In genomic region chr1:109828756-109829505, GRCh38 we compare ENCODE assay signal across 32 cellular contexts.
A peak's percentile ranks its signal among the peaks of the same experiment; 100 is the strongest.
DNase-seq lines count a peak whose midpoint lies in the region; ATAC-seq and TF ChIP-seq lines count a peak whose summit lies in the region.
"Had no signal": no experiment of that assay in that cellular context is flagged by ENCODE, and none has a peak within 500 bp of the region (broad histone marks: within the 10 kb centered on the region; RNA-seq: fewer than 3 reads in every experiment).

No MANE protein-coding gene starts in this region.

- in situ Hi-C loops in Panc1 (cut with HindIII; ENCODE audit: low pct_unique_long_range_greater_than_20kb, low sequenced_read_pairs) = no loop called here

- no peaks in the 10 kb centered on the region for H3K9me2 ChIP-seq in MM.1S (replicated peaks; ENCODE audit: insufficient read depth, low read length)

- H3K9ac ChIP-seq in MM.1S (ENCODE audit: low read length) = no peak overlapping the region

- no peak overlapping the region for H3K4me3 Mint-ChIP-seq in activated T-cell treated with anti-CD3 and anti-CD28 coated beads, Interleukin-2, amount 50 U/mL, for 24 hours
- H3K4me3 Mint-ChIP-seq in chondrocyte (ENCODE audit: unreplicated experiment) = no peak overlapping the region
- H3K4me3 Mint-ChIP-seq: activated CD4-positive, alpha-beta T cell treated with anti-CD3 and anti-CD28 coated beads, Interleukin-2, amount 10 ng/mL, durations not matched to agents 24 days and 14 days; activated T-cell treated with anti-CD3 and anti-CD28 coated beads, Interleukin-2, amount 50 U/mL, for 4 hours; CD4-positive, CD25-positive, alpha-beta regulatory T cell; central memory CD8-positive, alpha-beta T cell; dendritic cell treated with granulocyte-macrophage colony-stimulating factor and Interleukin-4, amounts not matched to agents 40 ng/mL and 50 ng/mL, for 4 days; natural killer cell treated with Interleukin-12 subunit alpha and Interleukin-12 subunit beta and Interleukin-15 and Interleukin-18, amount 100 ng/mL, for 72 hours; stimulated activated naive B cell treated with anti-CD40 and anti-IgM and Interleukin-4, amounts not matched to agents 10 μg/mL and 1 μg/mL and 100 μg/mL, for 72 hours; WTC11 had no signal

- BruUV-seq in Panc1 (replicated peaks; lab: Mats Ljungman, UMichigan) = no TSS peak

- no peaks in the 10 kb centered on the region for H3K27me3 ChIP-seq in right atrium auricular region
- H3K27me3 ChIP-seq in right cardiac atrium (ENCODE audit: control insufficient read depth, insufficient read depth) = no peaks in the 10 kb centered on the region
- no peaks in the 10 kb centered on the region for H3K27me3 ChIP-seq in Panc1 (ENCODE audit: control insufficient read depth, insufficient read depth, low read length)
- no peaks in the 10 kb centered on the region for H3K27me3 ChIP-seq in foreskin keratinocyte
- H3K27me3 ChIP-seq in MM.1S (replicated peaks; ENCODE audit: insufficient read depth, low read length) = no peaks in the 10 kb centered on the region
- H3K27me3 ChIP-seq: gastroesophageal sphincter, suprapubic skin, upper lobe of right lung had no signal

- H3K4me1 ChIP-seq in right atrium auricular region = peaks cover 0 to 28% of the 10 kb centered on the region in 2 donors
- H3K4me1 ChIP-seq in right cardiac atrium (ENCODE audit: control insufficient read depth, insufficient read depth, low read length) = peaks cover 11% of the 10 kb centered on the region
- peaks cover 32% of the 10 kb centered on the region for H3K4me1 ChIP-seq in Panc1 (ENCODE audit: control insufficient read depth, insufficient read depth, low read length)
- H3K4me1 ChIP-seq in foreskin keratinocyte = no peaks in the 10 kb centered on the region
- no peaks in the 10 kb centered on the region for H3K4me1 ChIP-seq in MM.1S (ENCODE audit: low read length)

- H3K4me1 Mint-ChIP-seq in activated T-cell treated with anti-CD3 and anti-CD28 coated beads, Interleukin-2, amount 50 U/mL, for 24 hours (ENCODE audit: low read depth) = peaks cover 14% of the 10 kb centered on the region
- H3K4me1 Mint-ChIP-seq in chondrocyte (ENCODE audit: low read depth) = peaks cover 22% of the 10 kb centered on the region

- no peak overlapping the region for H3K4me2 ChIP-seq in MM.1S (ENCODE audit: low read depth, low read length)

- no peak for ATAC-seq in right cardiac atrium
- no peak for ATAC-seq in Panc1
- ATAC-seq in foreskin keratinocyte = peak; percentile 58
- ATAC-seq: activated T-cell treated with anti-CD3 and anti-CD28 coated beads, Interleukin-2, amount 50 U/mL, for 4 hours; gastroesophageal sphincter; lower lobe of right lung; mucosa of descending colon; natural killer cell treated with Interleukin-12 subunit alpha and Interleukin-12 subunit beta and Interleukin-15 and Interleukin-18, amount 100 ng/mL, for 72 hours; psoas muscle; upper lobe of right lung; WTC11 had no signal

- no peaks in the 10 kb centered on the region for H4K20me1 ChIP-seq in MM.1S (ENCODE audit: insufficient read depth, low read length)

- no peak overlapping the region for H2AFZ ChIP-seq in MM.1S (ENCODE audit: low read length)

- H3K79me2 ChIP-seq in MM.1S (ENCODE audit: low read length) = no peaks in the 10 kb centered on the region

- TF ChIP-seq CTCF in right atrium auricular region (IDR thresholded peaks at IDR 0.05) (no peak), Panc1 (IDR thresholded peaks at IDR 0.05) (no peak), foreskin keratinocyte (conservative IDR thresholded peaks at IDR 0.05) (no peak), MM.1S (IDR thresholded peaks at IDR 0.05; ENCODE audit: low read length) (no peak), chondrocyte (IDR thresholded peaks at IDR 0.05) (no peak)

- H3K9me3 ChIP-seq in right atrium auricular region = no peaks in the 10 kb centered on the region
- H3K9me3 ChIP-seq in right cardiac atrium (ENCODE audit: control insufficient read depth, low read length) = no peaks in the 10 kb centered on the region
- no peaks in the 10 kb centered on the region for H3K9me3 ChIP-seq in Panc1 (ENCODE audit: control insufficient read depth, insufficient read depth, low read depth, low read length)
- H3K9me3 ChIP-seq in MM.1S (replicated peaks; ENCODE audit: insufficient read depth, low read length) = no peaks in the 10 kb centered on the region
- H3K9me3 ChIP-seq: gastroesophageal sphincter, lower lobe of right lung, mucosa of descending colon, psoas muscle, suprapubic skin, upper lobe of right lung had no signal

- CTCF ChIA-PET in Panc1 (lab: Charles Lee) = no interaction called here

- H3K27me3 Mint-ChIP-seq in activated T-cell treated with anti-CD3 and anti-CD28 coated beads, Interleukin-2, amount 50 U/mL, for 24 hours = no peaks in the 10 kb centered on the region
- H3K27me3 Mint-ChIP-seq in chondrocyte (ENCODE audit: low read depth) = no peaks in the 10 kb centered on the region
- H3K27me3 Mint-ChIP-seq: activated CD4-positive, alpha-beta T cell treated with anti-CD3 and anti-CD28 coated beads, Interleukin-2, amount 10 ng/mL, durations not matched to agents 24 days and 14 days; CD4-positive, CD25-positive, alpha-beta regulatory T cell; central memory CD8-positive, alpha-beta T cell had no signal

- H3K36me3 Mint-ChIP-seq in activated T-cell treated with anti-CD3 and anti-CD28 coated beads, Interleukin-2, amount 50 U/mL, for 24 hours (ENCODE audit: low read depth) = no peaks in the 10 kb centered on the region
- H3K36me3 Mint-ChIP-seq in chondrocyte (ENCODE audit: low read depth) = no peaks in the 10 kb centered on the region
- H3K36me3 Mint-ChIP-seq: CD4-positive, CD25-positive, alpha-beta regulatory T cell; natural killer cell treated with Interleukin-12 subunit alpha and Interleukin-12 subunit beta and Interleukin-15 and Interleukin-18, amount 100 ng/mL, for 72 hours had no signal

- intact Hi-C loops in right cardiac atrium (cut with DNase I) = loop anchor here in 1 of 4 donors (10.0 kb wide), 1 partner anchor 66 kb away; no protein-coding TSS in a partner anchor
- intact Hi-C loops in Panc1 (cut with micrococcal nuclease; ENCODE audit: unreplicated experiment) = no loop called here

- peak; percentile 52 for DNase-seq in right atrium auricular region (ENCODE audit: low spot score)
- DNase-seq in right cardiac atrium = no peak
- DNase-seq in Panc1 (ENCODE audit: low read depth, low spot score) = no peak
- DNase-seq in foreskin keratinocyte = peak in 1 of 2 donors; percentile 56
- DNase-seq in MM.1S = no peak
- DNase-seq in activated T-cell treated with anti-CD3 and anti-CD28 coated beads, Interleukin-2, amount 50 U/mL, for 24 hours = no peak
- DNase-seq in chondrocyte (ENCODE audit: low spot score) = no peak
- no peak for DNase-seq in HuH-7 (ENCODE audit: low spot score)
- DNase-seq: activated CD4-positive, alpha-beta T cell treated with anti-CD3 and anti-CD28 coated beads, Interleukin-2, amount 10 ng/mL, durations not matched to agents 24 days and 14 days; activated gamma-delta T cell; activated T-cell treated with anti-CD3 and anti-CD28 coated beads, Interleukin-2, amount 50 U/mL, for 4 hours; AML-193; CD4-positive, CD25-positive, alpha-beta regulatory T cell; DND-41; lower lobe of right lung; mucosa of descending colon; NCI-H1092; NCI-H1694 treated with DMSO at 0.1 percent for 48 hours; NCI-H510A; occipital lobe; psoas muscle; stimulated activated naive B cell treated with anti-CD40 and anti-IgM and Interleukin-4, amounts not matched to agents 10 μg/mL and 1 μg/mL and 100 μg/mL, for 72 hours; T-helper 1 cell; upper lobe of right lung had no signal

- no peak overlapping the region for H3K27ac Mint-ChIP-seq in activated T-cell treated with anti-CD3 and anti-CD28 coated beads, Interleukin-2, amount 50 U/mL, for 24 hours
- no peak overlapping the region for H3K27ac Mint-ChIP-seq in chondrocyte (ENCODE audit: unreplicated experiment)
- H3K27ac Mint-ChIP-seq: activated CD4-positive, alpha-beta T cell treated with anti-CD3 and anti-CD28 coated beads, Interleukin-2, amount 10 ng/mL, durations not matched to agents 24 days and 14 days; dendritic cell treated with granulocyte-macrophage colony-stimulating factor and Interleukin-4, amounts not matched to agents 40 ng/mL and 50 ng/mL, for 4 days; natural killer cell treated with Interleukin-12 subunit alpha and Interleukin-12 subunit beta and Interleukin-15 and Interleukin-18, amount 100 ng/mL, for 72 hours; WTC11 had no signal

- no peak overlapping the region for H3K27ac ChIP-seq in right atrium auricular region
- no peak overlapping the region for H3K27ac ChIP-seq in right cardiac atrium (ENCODE audit: low read length)
- peak overlapping the region; percentile 98 for H3K27ac ChIP-seq in Panc1 (ENCODE audit: low read length)
- H3K27ac ChIP-seq in foreskin keratinocyte = no peak overlapping the region
- H3K27ac ChIP-seq in MM.1S (ENCODE audit: low read length) = no peak overlapping the region
- H3K27ac ChIP-seq: gastroesophageal sphincter, lower lobe of right lung, psoas muscle, RWPE1, SK-N-MC, suprapubic skin, upper lobe of right lung had no signal

- no peaks in the 10 kb centered on the region for H3K36me3 ChIP-seq in right atrium auricular region
- no peaks in the 10 kb centered on the region for H3K36me3 ChIP-seq in Panc1 (ENCODE audit: control insufficient read depth, insufficient read depth, low read length)
- H3K36me3 ChIP-seq in MM.1S (replicated peaks; ENCODE audit: insufficient read depth, low read length) = no peaks in the 10 kb centered on the region
- H3K36me3 ChIP-seq: gastroesophageal sphincter, lower lobe of right lung, suprapubic skin, upper lobe of right lung had no signal

- WGBS in right cardiac atrium = 83% methylated on average over 8 of the region's 8 CpGs

- no peaks in the 10 kb centered on the region for H3F3A ChIP-seq in MM.1S (ENCODE audit: insufficient read depth, low read length)

- peaks cover 8% of the 10 kb centered on the region for H3K9me3 Mint-ChIP-seq in activated T-cell treated with anti-CD3 and anti-CD28 coated beads, Interleukin-2, amount 50 U/mL, for 24 hours
- no peaks in the 10 kb centered on the region for H3K9me3 Mint-ChIP-seq in chondrocyte (ENCODE audit: low read depth)
- H3K9me3 Mint-ChIP-seq: central memory CD8-positive, alpha-beta T cell; natural killer cell treated with Interleukin-12 subunit alpha and Interleukin-12 subunit beta and Interleukin-15 and Interleukin-18, amount 100 ng/mL, for 72 hours had no signal

- H3K4me3 ChIP-seq in right atrium auricular region = no peak overlapping the region
- no peak overlapping the region for H3K4me3 ChIP-seq in right cardiac atrium (ENCODE audit: low read length)
- no peak overlapping the region for H3K4me3 ChIP-seq in Panc1 (ENCODE audit: low read depth in 2 of 2, low read length in 2 of 2)
- H3K4me3 ChIP-seq in MM.1S (ENCODE audit: low read length) = no peak overlapping the region
- H3K4me3 ChIP-seq: gastroesophageal sphincter, lower lobe of right lung, mucosa of descending colon, psoas muscle, SK-N-MC, suprapubic skin, upper lobe of right lung had no signal

- POLR2A ChIA-PET in Panc1 (lab: Charles Lee) = no interaction called here
